2 cellular contexts compared by ENCODE assay signal in the genomic region with DNA sequence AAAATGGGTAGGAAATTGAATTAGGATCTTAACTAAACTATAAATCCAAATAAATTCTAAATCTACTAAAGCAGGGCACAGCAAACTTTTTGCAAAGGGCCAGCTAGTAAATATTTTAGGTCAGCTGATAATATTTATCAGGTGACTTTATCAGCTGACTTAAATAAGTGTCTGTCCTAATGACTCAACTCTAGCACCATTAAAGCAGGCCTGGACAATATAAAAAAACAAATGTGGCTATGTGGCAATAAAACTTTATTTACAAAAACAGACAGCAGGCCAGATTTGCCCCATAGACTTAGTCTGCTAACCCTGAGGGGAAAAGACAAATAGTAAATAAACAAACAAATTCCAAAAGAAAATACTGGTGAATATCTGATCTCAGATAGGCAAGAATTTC.
TF ChIP-seq lines count a peak whose summit lies in the region.

No MANE protein-coding gene starts in this region.

TF ChIP-seq in SK-N-SH, 30 proteins besides CTCF, POLR2A, EP300 and RAD21:
- TF ChIP-seq, protein P1, sequence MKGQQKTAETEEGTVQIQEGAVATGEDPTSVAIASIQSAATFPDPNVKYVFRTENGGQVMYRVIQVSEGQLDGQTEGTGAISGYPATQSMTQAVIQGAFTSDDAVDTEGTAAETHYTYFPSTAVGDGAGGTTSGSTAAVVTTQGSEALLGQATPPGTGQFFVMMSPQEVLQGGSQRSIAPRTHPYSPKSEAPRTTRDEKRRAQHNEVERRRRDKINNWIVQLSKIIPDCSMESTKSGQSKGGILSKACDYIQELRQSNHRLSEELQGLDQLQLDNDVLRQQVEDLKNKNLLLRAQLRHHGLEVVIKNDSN (IDR thresholded peaks at IDR 0.05; ENCODE audit: borderline replicate concordance, low read depth), result peak; percentile 31; the same call in 1 of the 2 replicates
- no peak for TF ChIP-seq EZH2phosphoT487 (IDR thresholded peaks at IDR 0.05; ENCODE audit: borderline replicate concordance, low read depth)

TF ChIP-seq in GM12878, 131 proteins besides CTCF, POLR2A, EP300 and RAD21:
- TF ChIP-seq, protein P2, sequence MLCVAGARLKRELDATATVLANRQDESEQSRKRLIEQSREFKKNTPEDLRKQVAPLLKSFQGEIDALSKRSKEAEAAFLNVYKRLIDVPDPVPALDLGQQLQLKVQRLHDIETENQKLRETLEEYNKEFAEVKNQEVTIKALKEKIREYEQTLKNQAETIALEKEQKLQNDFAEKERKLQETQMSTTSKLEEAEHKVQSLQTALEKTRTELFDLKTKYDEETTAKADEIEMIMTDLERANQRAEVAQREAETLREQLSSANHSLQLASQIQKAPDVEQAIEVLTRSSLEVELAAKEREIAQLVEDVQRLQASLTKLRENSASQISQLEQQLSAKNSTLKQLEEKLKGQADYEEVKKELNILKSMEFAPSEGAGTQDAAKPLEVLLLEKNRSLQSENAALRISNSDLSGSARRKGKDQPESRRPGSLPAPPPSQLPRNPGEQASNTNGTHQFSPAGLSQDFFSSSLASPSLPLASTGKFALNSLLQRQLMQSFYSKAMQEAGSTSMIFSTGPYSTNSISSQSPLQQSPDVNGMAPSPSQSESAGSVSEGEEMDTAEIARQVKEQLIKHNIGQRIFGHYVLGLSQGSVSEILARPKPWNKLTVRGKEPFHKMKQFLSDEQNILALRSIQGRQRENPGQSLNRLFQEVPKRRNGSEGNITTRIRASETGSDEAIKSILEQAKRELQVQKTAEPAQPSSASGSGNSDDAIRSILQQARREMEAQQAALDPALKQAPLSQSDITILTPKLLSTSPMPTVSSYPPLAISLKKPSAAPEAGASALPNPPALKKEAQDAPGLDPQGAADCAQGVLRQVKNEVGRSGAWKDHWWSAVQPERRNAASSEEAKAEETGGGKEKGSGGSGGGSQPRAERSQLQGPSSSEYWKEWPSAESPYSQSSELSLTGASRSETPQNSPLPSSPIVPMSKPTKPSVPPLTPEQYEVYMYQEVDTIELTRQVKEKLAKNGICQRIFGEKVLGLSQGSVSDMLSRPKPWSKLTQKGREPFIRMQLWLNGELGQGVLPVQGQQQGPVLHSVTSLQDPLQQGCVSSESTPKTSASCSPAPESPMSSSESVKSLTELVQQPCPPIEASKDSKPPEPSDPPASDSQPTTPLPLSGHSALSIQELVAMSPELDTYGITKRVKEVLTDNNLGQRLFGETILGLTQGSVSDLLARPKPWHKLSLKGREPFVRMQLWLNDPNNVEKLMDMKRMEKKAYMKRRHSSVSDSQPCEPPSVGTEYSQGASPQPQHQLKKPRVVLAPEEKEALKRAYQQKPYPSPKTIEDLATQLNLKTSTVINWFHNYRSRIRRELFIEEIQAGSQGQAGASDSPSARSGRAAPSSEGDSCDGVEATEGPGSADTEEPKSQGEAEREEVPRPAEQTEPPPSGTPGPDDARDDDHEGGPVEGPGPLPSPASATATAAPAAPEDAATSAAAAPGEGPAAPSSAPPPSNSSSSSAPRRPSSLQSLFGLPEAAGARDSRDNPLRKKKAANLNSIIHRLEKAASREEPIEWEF (IDR thresholded peaks at IDR 0.05; ENCODE audit: insufficient replicate concordance, low read depth, low read length), result no peak
- TF ChIP-seq POU2F2 (IDR thresholded peaks at IDR 0.05; ENCODE audit: borderline replicate concordance, low read depth, low read length) (no peak), JUNB (IDR thresholded peaks at IDR 0.05) (no peak), CBX3 (IDR thresholded peaks at IDR 0.05; ENCODE audit: borderline replicate concordance, low read depth) (no peak), WRNIP1 (IDR thresholded peaks at IDR 0.05; ENCODE audit: borderline replicate concordance, low read depth, low read length) (no peak), RAD51 (IDR thresholded peaks at IDR 0.05) (0 out of 2 replicates have a peak, but pooled peaks have one; percentile 15), RBBP5 (conservative IDR thresholded peaks at IDR 0.05) (no peak)
- TF ChIP-seq, protein P3, sequence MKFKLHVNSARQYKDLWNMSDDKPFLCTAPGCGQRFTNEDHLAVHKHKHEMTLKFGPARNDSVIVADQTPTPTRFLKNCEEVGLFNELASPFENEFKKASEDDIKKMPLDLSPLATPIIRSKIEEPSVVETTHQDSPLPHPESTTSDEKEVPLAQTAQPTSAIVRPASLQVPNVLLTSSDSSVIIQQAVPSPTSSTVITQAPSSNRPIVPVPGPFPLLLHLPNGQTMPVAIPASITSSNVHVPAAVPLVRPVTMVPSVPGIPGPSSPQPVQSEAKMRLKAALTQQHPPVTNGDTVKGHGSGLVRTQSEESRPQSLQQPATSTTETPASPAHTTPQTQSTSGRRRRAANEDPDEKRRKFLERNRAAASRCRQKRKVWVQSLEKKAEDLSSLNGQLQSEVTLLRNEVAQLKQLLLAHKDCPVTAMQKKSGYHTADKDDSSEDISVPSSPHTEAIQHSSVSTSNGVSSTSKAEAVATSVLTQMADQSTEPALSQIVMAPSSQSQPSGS (IDR thresholded peaks at IDR 0.05; ENCODE audit: low read length), result no peak
- TF ChIP-seq, protein P4, sequence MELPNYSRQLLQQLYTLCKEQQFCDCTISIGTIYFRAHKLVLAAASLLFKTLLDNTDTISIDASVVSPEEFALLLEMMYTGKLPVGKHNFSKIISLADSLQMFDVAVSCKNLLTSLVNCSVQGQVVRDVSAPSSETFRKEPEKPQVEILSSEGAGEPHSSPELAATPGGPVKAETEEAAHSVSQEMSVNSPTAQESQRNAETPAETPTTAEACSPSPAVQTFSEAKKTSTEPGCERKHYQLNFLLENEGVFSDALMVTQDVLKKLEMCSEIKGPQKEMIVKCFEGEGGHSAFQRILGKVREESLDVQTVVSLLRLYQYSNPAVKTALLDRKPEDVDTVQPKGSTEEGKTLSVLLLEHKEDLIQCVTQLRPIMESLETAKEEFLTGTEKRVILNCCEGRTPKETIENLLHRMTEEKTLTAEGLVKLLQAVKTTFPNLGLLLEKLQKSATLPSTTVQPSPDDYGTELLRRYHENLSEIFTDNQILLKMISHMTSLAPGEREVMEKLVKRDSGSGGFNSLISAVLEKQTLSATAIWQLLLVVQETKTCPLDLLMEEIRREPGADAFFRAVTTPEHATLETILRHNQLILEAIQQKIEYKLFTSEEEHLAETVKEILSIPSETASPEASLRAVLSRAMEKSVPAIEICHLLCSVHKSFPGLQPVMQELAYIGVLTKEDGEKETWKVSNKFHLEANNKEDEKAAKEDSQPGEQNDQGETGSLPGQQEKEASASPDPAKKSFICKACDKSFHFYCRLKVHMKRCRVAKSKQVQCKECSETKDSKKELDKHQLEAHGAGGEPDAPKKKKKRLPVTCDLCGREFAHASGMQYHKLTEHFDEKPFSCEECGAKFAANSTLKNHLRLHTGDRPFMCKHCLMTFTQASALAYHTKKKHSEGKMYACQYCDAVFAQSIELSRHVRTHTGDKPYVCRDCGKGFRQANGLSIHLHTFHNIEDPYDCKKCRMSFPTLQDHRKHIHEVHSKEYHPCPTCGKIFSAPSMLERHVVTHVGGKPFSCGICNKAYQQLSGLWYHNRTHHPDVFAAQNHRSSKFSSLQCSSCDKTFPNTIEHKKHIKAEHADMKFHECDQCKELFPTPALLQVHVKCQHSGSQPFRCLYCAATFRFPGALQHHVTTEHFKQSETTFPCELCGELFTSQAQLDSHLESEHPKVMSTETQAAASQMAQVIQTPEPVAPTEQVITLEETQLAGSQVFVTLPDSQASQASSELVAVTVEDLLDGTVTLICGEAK (IDR thresholded peaks at IDR 0.05; ENCODE audit: borderline replicate concordance), result peak; percentile 66
TF ChIP-seq in GM12878: peak in this region for 2.
